In the genomic region with DNA sequence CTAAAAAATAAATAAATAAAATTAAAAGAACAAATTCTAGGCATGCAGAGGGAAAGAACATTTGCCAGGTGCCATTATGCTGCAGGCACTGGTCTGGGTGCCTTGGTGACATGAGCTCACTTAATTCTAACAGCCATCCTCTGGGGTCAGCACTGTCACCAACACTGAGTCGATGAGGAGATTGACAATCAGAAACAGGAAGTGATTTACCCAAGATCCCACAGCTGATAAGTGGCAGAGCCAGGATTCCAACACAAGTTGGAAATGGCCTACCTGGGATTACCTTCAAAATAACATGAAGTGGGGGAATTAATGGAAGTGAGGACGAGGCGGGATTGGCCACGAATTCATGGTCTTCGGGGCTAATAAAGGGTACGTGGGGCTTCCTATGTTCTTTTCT, we compare ENCODE assay signal across 1 cellular context.
TF ChIP-seq lines count a peak whose summit lies in the region.

No MANE protein-coding gene starts in this region.

TF ChIP-seq in GM12878, 131 proteins besides CTCF, POLR2A, EP300 and RAD21:
- TF ChIP-seq SPI1 (IDR thresholded peaks at IDR 0.05; ENCODE audit: borderline replicate concordance, insufficient read depth, low read depth, low read length) (peak; percentile 28; the same call in 1 of the 2 replicates), CBFB (IDR thresholded peaks at IDR 0.05; ENCODE audit: low read depth) (no peak)
